9 cellular contexts compared by ENCODE assay signal in genomic region chr15:92887869-92888268, GRCh38. TPM values are rescaled to one million over a fixed set of nuclear protein-coding genes. Genes with fewer than 3 reads are reported as not detected.
DNase-seq lines count a peak whose midpoint lies in the region; ATAC-seq, FAIRE-seq and TF ChIP-seq lines count a peak whose summit lies in the region.
"Had no signal": no experiment of that assay in that cellular context is flagged by ENCODE, and none has a peak within 500 bp of the region (broad histone marks: within the 10 kb centered on the region; RNA-seq: fewer than 3 reads in every experiment).

No MANE protein-coding gene starts in this region.

- no peak for ATAC-seq in HepG2
- ATAC-seq in right lobe of liver = no peak
- ATAC-seq in natural killer cell treated with Interleukin-12 subunit alpha and Interleukin-12 subunit beta and Interleukin-15 and Interleukin-18, amount 100 ng/mL, for 72 hours = no peak
- no peak for ATAC-seq in GM18909 (IDR thresholded peaks at IDR 0.05; ENCODE audit: poor library complexity, unreplicated experiment)
- no peak for ATAC-seq in HG03039 (IDR thresholded peaks at IDR 0.05; ENCODE audit: unreplicated experiment)
- no peak for ATAC-seq in GM21825 (IDR thresholded peaks at IDR 0.05; ENCODE audit: unreplicated experiment)

- 83% methylated on average over 3 of the region's 3 CpGs for WGBS in HepG2 (ENCODE audit: low lambda C conversion rate)
- 58% methylated on average over 3 of the region's 3 CpGs for WGBS in right lobe of liver (ENCODE audit: insufficient coverage, low coverage, low lambda C conversion rate, missing lambda C conversion rate)

- CTCF ChIA-PET in HepG2 (lab: Yijun Ruan, JAX; ENCODE audit: low intra/inter-chr PET ratio, low total read pairs) = no interaction called here

- H3K4me3 ChIP-seq in HepG2 (replicated peaks in 1 of 3; ENCODE audit: insufficient read depth in 1 of 3, low read depth in 2 of 3, low read length in 3 of 3) (no peak overlapping the region; a peak in 2 of 6 replicates), right lobe of liver (no peak overlapping the region), colonic mucosa (no peak overlapping the region)

- TF ChIP-seq CTCF in HepG2 (CRISPR knock-in tag; IDR thresholded peaks at IDR 0.05) = no peak
- no peak for TF ChIP-seq CTCF in right lobe of liver (IDR thresholded peaks at IDR 0.05)
- no peak for TF ChIP-seq CTCF in colonic mucosa (IDR thresholded peaks at IDR 0.05)

- H4K20me1 ChIP-seq in HepG2 (ENCODE audit: insufficient read depth, low read length) = peaks cover 49% of the 10 kb centered on the region

- no peak overlapping the region for H3K9ac ChIP-seq in HepG2 (ENCODE audit: insufficient read depth, low read depth, low read length)
- no peak overlapping the region for H3K9ac ChIP-seq in colonic mucosa (ENCODE audit: low read depth in 2 of 2, low read length in 2 of 2)

- no peak for TF ChIP-seq RAD21 in HepG2 (CRISPR knock-in tag; IDR thresholded peaks at IDR 0.05)

- BruUV-seq in HepG2 (replicated peaks; lab: Mats Ljungman, UMichigan) = no TSS peak

- H3K36me3 ChIP-seq in HepG2 (replicated peaks in 1 of 2; ENCODE audit: control insufficient read depth in 1 of 2, insufficient read depth in 2 of 2, low read length in 2 of 2) = peaks cover 6 to 46% of the 10 kb centered on the region in 2 experiments
- peaks cover 0 to 56% (median 13%) of the 10 kb centered on the region in 4 donors for H3K36me3 ChIP-seq in right lobe of liver
- H3K36me3 ChIP-seq in colonic mucosa = no peaks in the 10 kb centered on the region

- FAIRE-seq in HepG2 (lab: Jason Lieb, UNC) = no peak

- POLR2A ChIA-PET in HepG2 (lab: Yijun Ruan, JAX) = interaction anchor here (1.8 to 2.3 kb wide), 2 partner anchors 12 to 56 kb away, joined by 7 to 10 read pairs; partner anchors contain the start of gene CHD2

- H3K27me3 ChIP-seq in HepG2 (ENCODE audit: control insufficient read depth in 1 of 2, insufficient read depth in 2 of 2, low read length in 2 of 2) (peaks cover 0 to 4% of the 10 kb centered on the region in 2 experiments; a peak in 1 of 5 replicates), right lobe of liver (no peaks in the 10 kb centered on the region), colonic mucosa (no peaks in the 10 kb centered on the region)

- in situ Hi-C loops in HepG2 (cut with HindIII; ENCODE audit: extremely low pct_ligation_motif_present, low pct_unique_long_range_greater_than_20kb) = no loop called here

- H3K4me1 Mint-ChIP-seq in natural killer cell treated with Interleukin-12 subunit alpha and Interleukin-12 subunit beta and Interleukin-15 and Interleukin-18, amount 100 ng/mL, for 72 hours (ENCODE audit: low read depth in 2 of 2) = peaks cover 35 to 52% of the 10 kb centered on the region in 2 donors

- H3K4me1 ChIP-seq in HepG2 (ENCODE audit: insufficient read depth, low read length) (peaks cover 56% of the 10 kb centered on the region), right lobe of liver (peaks cover 0 to 29% (median 6%) of the 10 kb centered on the region in 4 donors), colonic mucosa (peaks cover 3% of the 10 kb centered on the region)

- no peak for TF ChIP-seq POLR2A in HepG2 (IDR thresholded peaks at IDR 0.05; ENCODE audit: insufficient read depth in 1 of 2, low read depth in 2 of 2, low read length in 2 of 2)
- no peak for TF ChIP-seq POLR2A in right lobe of liver (IDR thresholded peaks at IDR 0.05)

- H3K27me3 Mint-ChIP-seq in natural killer cell treated with Interleukin-12 subunit alpha and Interleukin-12 subunit beta and Interleukin-15 and Interleukin-18, amount 100 ng/mL, for 72 hours = no peaks in the 10 kb centered on the region

- intact Hi-C loops in HepG2 (cut with micrococcal nuclease; ENCODE audit: unreplicated experiment) = no loop called here
- intact Hi-C loops in right lobe of liver (cut with DNase I) = no loop called here
- intact Hi-C loops in colonic mucosa (cut with DNase I) = no loop called here

- no peak for TF ChIP-seq EP300 in HepG2 (IDR thresholded peaks at IDR 0.05; ENCODE audit: low read depth in 2 of 2, low read length in 2 of 2)
- no peak for TF ChIP-seq EP300 in HepG2 (CRISPR knock-in tag; IDR thresholded peaks at IDR 0.05; ENCODE audit: borderline replicate concordance)

- H3K79me2 ChIP-seq in HepG2 (ENCODE audit: insufficient read depth, low read length) = peaks cover 97% of the 10 kb centered on the region

- no peaks in the 10 kb centered on the region for H3K9me3 Mint-ChIP-seq in natural killer cell treated with Interleukin-12 subunit alpha and Interleukin-12 subunit beta and Interleukin-15 and Interleukin-18, amount 100 ng/mL, for 72 hours

- no peak overlapping the region for H2AFZ ChIP-seq in HepG2 (ENCODE audit: low read length)

- H3K27ac Mint-ChIP-seq in natural killer cell treated with Interleukin-12 subunit alpha and Interleukin-12 subunit beta and Interleukin-15 and Interleukin-18, amount 100 ng/mL, for 72 hours = peak overlapping the region; percentile 8 to 100

- peak overlapping the region; percentile 41 for H3K4me3 Mint-ChIP-seq in natural killer cell treated with Interleukin-12 subunit alpha and Interleukin-12 subunit beta and Interleukin-15 and Interleukin-18, amount 100 ng/mL, for 72 hours

- H3K36me3 Mint-ChIP-seq in natural killer cell treated with Interleukin-12 subunit alpha and Interleukin-12 subunit beta and Interleukin-15 and Interleukin-18, amount 100 ng/mL, for 72 hours = peaks cover 42% of the 10 kb centered on the region

- no peak overlapping the region for H3K27ac ChIP-seq in HepG2 (ENCODE audit: extremely low read length, insufficient read depth, low read length)
- no peak overlapping the region for H3K27ac ChIP-seq in right lobe of liver
- peak overlapping the region; percentile 38 for H3K27ac ChIP-seq in colonic mucosa

- peak overlapping the region; percentile 70 for H3K4me2 ChIP-seq in HepG2 (ENCODE audit: low read depth, low read length)

- H3K9me3 ChIP-seq in HepG2 (ENCODE audit: low read length) (no peaks in the 10 kb centered on the region), right lobe of liver (no peaks in the 10 kb centered on the region), colonic mucosa (no peaks in the 10 kb centered on the region)

- DNase-seq in HepG2 (ENCODE audit: low spot score) = no peak
- DNase-seq in right lobe of liver = no peak
- no peak for DNase-seq in colonic mucosa
- no peak for DNase-seq in natural killer cell treated with Interleukin-12 subunit alpha and Interleukin-12 subunit beta and Interleukin-15 and Interleukin-18, amount 100 ng/mL, for 72 hours (ENCODE audit: low spot score)
- DNase-seq in hippocampal formation (lab: John Stamatoyannopoulos, UW) = no peak
- DNase-seq: hypothalamus had no signal

TF ChIP-seq in HepG2, 621 proteins besides CTCF, POLR2A, EP300 and RAD21:
- peak; percentile 59 for TF ChIP-seq RBFOX2 (IDR thresholded peaks at IDR 0.05; ENCODE audit: low read depth, low read length)
- peak in 1 of 2 experiments; percentile 56; a peak in 1 of 4 replicates for TF ChIP-seq MAFK (conservative IDR thresholded peaks at IDR 0.05 in 1 of 2, IDR thresholded peaks at IDR 0.05 in 1 of 2; ENCODE audit: low read length in 2 of 2)
- TF ChIP-seq ZNF567 (CRISPR knock-in tag; IDR thresholded peaks at IDR 0.05; ENCODE audit: borderline replicate concordance) = no peak
- TF ChIP-seq MAFF (IDR thresholded peaks at IDR 0.05; ENCODE audit: low read depth, low read length) = peak; percentile 30; the same call in 1 of the 2 replicates

RNA-seq across cellular contexts. Expression of gene CHD2, which starts 12.3 kb away (rescaled TPM):
- total RNA-seq in HepG2 (2016; rRNA removed; fragmentation: Illumina TruSeq; extraction: Trizol) (47.3 and 54.1 TPM in 2 replicates), right lobe of liver (10 to 100 TPM; 41.4 to 65.0 (median 56.6) TPM), colonic mucosa (100 to 1,000 TPM in 1 of 2 donors, 10 to 100 TPM in 1; 87.5 to 121 TPM)
- total RNA-seq in HepG2 (2016; cell fraction: cytosol; rRNA removed; fragmentation: Illumina TruSeq; extraction: Trizol; ENCODE audit: low read depth) = 130 and 158 TPM in 2 replicates
- 50.1 and 51.1 TPM in 2 replicates for total RNA-seq in HepG2 (2016; cell fraction: insoluble cytoplasmic fraction; rRNA removed; fragmentation: Illumina TruSeq; extraction: Trizol)
- 43.6 and 53.4 TPM in 2 replicates for total RNA-seq in HepG2 (2016; cell fraction: membrane; rRNA removed; fragmentation: Illumina TruSeq; extraction: Trizol)
- 176 and 185 TPM in 2 replicates for total RNA-seq in HepG2 (2016; cell fraction: nucleus; rRNA removed; fragmentation: Illumina TruSeq; extraction: Trizol)
- 54.0 and 71.7 TPM in 2 replicates for polyA plus RNA-seq in HepG2 (2011; rRNA removed)
- polyA plus RNA-seq in HepG2 (2011; cell fraction: cytosol; rRNA removed) = 36.6 and 46.4 TPM in 2 replicates
- polyA plus RNA-seq in HepG2 (2011; cell fraction: nucleus; rRNA removed) = 160 and 205 TPM in 2 replicates
- polyA plus RNA-seq in HepG2 (2012) = 51.4 and 60.1 TPM in 2 replicates
- 2.6 and 2.7 TPM in 2 replicates for polyA plus RNA-seq in HepG2 (2016; cell fraction: cytosol; fragmentation: Illumina TruSeq; extraction: Trizol; ENCODE audit: low read depth)
- polyA plus RNA-seq in HepG2 (2016; cell fraction: insoluble cytoplasmic fraction; fragmentation: Illumina TruSeq; extraction: Trizol; ENCODE audit: low read depth) = 33.4 and 39.2 TPM in 2 replicates
- polyA plus RNA-seq in HepG2 (2016; cell fraction: membrane; fragmentation: Illumina TruSeq; extraction: Trizol; ENCODE audit: low read depth) = 5.7 and 7.2 TPM in 2 replicates
- polyA plus RNA-seq in HepG2 (2016; cell fraction: nucleus; fragmentation: Illumina TruSeq; extraction: Trizol; ENCODE audit: insufficient read depth, low read depth) = 104 and 120 TPM in 2 replicates
- 70.2 and 75.7 TPM in 2 replicates for polyA minus RNA-seq in HepG2 (2011; rRNA and poly(A)+ RNA removed; ENCODE audit: low replicate concordance)
- polyA minus RNA-seq in HepG2 (2011; cell fraction: cytosol; rRNA and poly(A)+ RNA removed) = 53.5 and 70.4 TPM in 2 replicates
- 605 and 632 TPM in 2 replicates for polyA minus RNA-seq in HepG2 (2011; cell fraction: nucleus; rRNA and poly(A)+ RNA removed)
- 100 to 1,000 TPM; 177 to 180 TPM for total RNA-seq in natural killer cell treated with Interleukin-12 subunit alpha and Interleukin-12 subunit beta and Interleukin-15 and Interleukin-18, amount 100 ng/mL, for 72 hours
